In genomic region chr1:41806472-41807155, GRCh38 we compare ENCODE assay signal across 13 cellular contexts.
DNase-seq lines count a peak whose midpoint lies in the region; ATAC-seq, FAIRE-seq and TF ChIP-seq lines count a peak whose summit lies in the region.
"Had no signal": no experiment of that assay in that cellular context is flagged by ENCODE, and none has a peak within 500 bp of the region (broad histone marks: within the 10 kb centered on the region; RNA-seq: fewer than 3 reads in every experiment).

No MANE protein-coding gene starts in this region.

- H3K9ac ChIP-seq in OCI-LY3 (ENCODE audit: low read length): peak overlapping the region; percentile 87

- H3K36me3 ChIP-seq in OCI-LY3 (replicated peaks; ENCODE audit: low read depth, low read length): no peaks in the 10 kb centered on the region
- no peaks in the 10 kb centered on the region for H3K36me3 ChIP-seq in pancreas

- peaks cover 61% of the 10 kb centered on the region for H3K79me2 ChIP-seq in OCI-LY3 (ENCODE audit: low read length)

- ATAC-seq in pancreas: no peak
- no peak for ATAC-seq in GM18907 (IDR thresholded peaks at IDR 0.05; ENCODE audit: unreplicated experiment)
- no peak for ATAC-seq in GM21825 (IDR thresholded peaks at IDR 0.05; ENCODE audit: unreplicated experiment)

- H2AFZ ChIP-seq in OCI-LY3 (ENCODE audit: low read depth, low read length): no peak overlapping the region

- DNase-seq in GM10266 (ENCODE audit: extremely low spot score): peak; percentile 24
- DNase-seq in activated T-helper 2 cell treated with anti-CD3 and anti-CD28 coated beads, Interferon-gamma antibody, Interleukin-2, Interleukin-4, amounts not matched to agents 10 μg/mL and 5 μg/mL and 100 μg/mL, durations not matched to agents 14 hours and 24 hours and 36 hours (ENCODE audit: low spot score): peak; percentile 44
- DNase-seq in stimulated activated CD4-positive, alpha-beta T cell treated with anti-CD3 and anti-CD28 coated beads, Interleukin-4, amount 100 ng/mL, for 1 hour: peak; percentile 71
- no peak for DNase-seq in pancreas
- DNase-seq in CD14-positive monocyte (ENCODE audit: low spot score): no peak
- DNase-seq: Calu3, NCI-H1105, SIG-M5 had no signal

- peaks cover 4% of the 10 kb centered on the region for H3K36me3 Mint-ChIP-seq in activated T-helper 2 cell treated with anti-CD3 and anti-CD28 coated beads, Interferon-gamma antibody, Interleukin-2, Interleukin-4, amounts not matched to agents 10 μg/mL and 5 μg/mL and 100 μg/mL, durations not matched to agents 14 hours and 24 hours and 36 hours (ENCODE audit: low read depth)
- H3K36me3 Mint-ChIP-seq in CD14-positive monocyte: peaks cover 0 to 3% of the 10 kb centered on the region in 2 donors

- H3K27me3 ChIP-seq in OCI-LY3 (ENCODE audit: low read depth, low read length): no peaks in the 10 kb centered on the region
- no peaks in the 10 kb centered on the region for H3K27me3 ChIP-seq in pancreas

- intact Hi-C loops in activated T-helper 2 cell treated with anti-CD3 and anti-CD28 coated beads, Interferon-gamma antibody, Interleukin-2, Interleukin-4, amounts not matched to agents 10 μg/mL and 5 μg/mL and 100 μg/mL, durations not matched to agents 14 hours and 24 hours and 36 hours (cut with micrococcal nuclease): loop anchor here (2.0 kb wide), 1 partner anchor 68 kb away; no protein-coding TSS in a partner anchor
- intact Hi-C loops in pancreas (cut with DNase I): no loop called here
- intact Hi-C loops in CD14-positive monocyte (cut with micrococcal nuclease): loop anchor here in 1 of 2 donors (10.0 kb wide), 1 partner anchor 228 kb away; no protein-coding TSS in a partner anchor

- no peak for TF ChIP-seq CTCF in GM10266 (IDR thresholded peaks at IDR 0.05; ENCODE audit: control insufficient read depth, insufficient read depth, low read depth, missing control alignments)
- TF ChIP-seq CTCF in OCI-LY3 (IDR thresholded peaks at IDR 0.05; ENCODE audit: low read depth, low read length): no peak
- TF ChIP-seq CTCF in pancreas (IDR thresholded peaks at IDR 0.05): no peak
- TF ChIP-seq CTCF in CD14-positive monocyte (IDR thresholded peaks at IDR 0.05): no peak

- H3K4me3 ChIP-seq in OCI-LY3 (ENCODE audit: low read length): peak overlapping the region; percentile 68
- H3K4me3 ChIP-seq in pancreas: no peak overlapping the region
- H3K4me3 ChIP-seq: smooth muscle cell had no signal

- no peaks in the 10 kb centered on the region for H4K20me1 ChIP-seq in OCI-LY3 (ENCODE audit: insufficient read depth, low read length)

- H3K4me2 ChIP-seq in OCI-LY3 (ENCODE audit: low read length): peak overlapping the region; percentile 88
- H3K4me2 ChIP-seq: smooth muscle cell had no signal

- FAIRE-seq in pancreas (lab: Jason Lieb, UNC): no peak
- FAIRE-seq: astrocyte had no signal

- H3K4me1 ChIP-seq in OCI-LY3 (ENCODE audit: low read length): peaks cover 100% of the 10 kb centered on the region
- H3K4me1 ChIP-seq in pancreas: no peaks in the 10 kb centered on the region

- WGBS in pancreas, 2 donors: 88 to 90% methylated on average over 17 of the region's 17 CpGs

- peaks cover 84% of the 10 kb centered on the region for H3K4me1 Mint-ChIP-seq in activated T-helper 2 cell treated with anti-CD3 and anti-CD28 coated beads, Interferon-gamma antibody, Interleukin-2, Interleukin-4, amounts not matched to agents 10 μg/mL and 5 μg/mL and 100 μg/mL, durations not matched to agents 14 hours and 24 hours and 36 hours (ENCODE audit: low read depth)
- H3K4me1 Mint-ChIP-seq in CD14-positive monocyte: peaks cover 78% of the 10 kb centered on the region

- peak overlapping the region; percentile 62 for H3K27ac Mint-ChIP-seq in activated T-helper 2 cell treated with anti-CD3 and anti-CD28 coated beads, Interferon-gamma antibody, Interleukin-2, Interleukin-4, amounts not matched to agents 10 μg/mL and 5 μg/mL and 100 μg/mL, durations not matched to agents 14 hours and 24 hours and 36 hours
- peak overlapping the region in 1 of 7 donors; percentile 15 for H3K27ac Mint-ChIP-seq in CD14-positive monocyte

- H3K27ac ChIP-seq in OCI-LY3 (ENCODE audit: low read length): peak overlapping the region; percentile 100
- no peak overlapping the region for H3K27ac ChIP-seq in pancreas

- H3K27me3 Mint-ChIP-seq in activated T-helper 2 cell treated with anti-CD3 and anti-CD28 coated beads, Interferon-gamma antibody, Interleukin-2, Interleukin-4, amounts not matched to agents 10 μg/mL and 5 μg/mL and 100 μg/mL, durations not matched to agents 14 hours and 24 hours and 36 hours (ENCODE audit: low read depth): no peaks in the 10 kb centered on the region
- H3K27me3 Mint-ChIP-seq in CD14-positive monocyte (ENCODE audit: low read depth in 3 of 3): no peaks in the 10 kb centered on the region

- no peaks in the 10 kb centered on the region for H3K9me3 Mint-ChIP-seq in activated T-helper 2 cell treated with anti-CD3 and anti-CD28 coated beads, Interferon-gamma antibody, Interleukin-2, Interleukin-4, amounts not matched to agents 10 μg/mL and 5 μg/mL and 100 μg/mL, durations not matched to agents 14 hours and 24 hours and 36 hours
- no peaks in the 10 kb centered on the region for H3K9me3 Mint-ChIP-seq in CD14-positive monocyte

- H3K4me3 Mint-ChIP-seq in activated T-helper 2 cell treated with anti-CD3 and anti-CD28 coated beads, Interferon-gamma antibody, Interleukin-2, Interleukin-4, amounts not matched to agents 10 μg/mL and 5 μg/mL and 100 μg/mL, durations not matched to agents 14 hours and 24 hours and 36 hours (ENCODE audit: low read depth): peak overlapping the region; percentile 59
- H3K4me3 Mint-ChIP-seq in CD14-positive monocyte: no peak overlapping the region

- H3K9me3 ChIP-seq in OCI-LY3 (ENCODE audit: insufficient read depth, low read length) (no peaks in the 10 kb centered on the region), pancreas (no peaks in the 10 kb centered on the region)

Comparison
In these comparisons a context has a peak if more than half of its experiments do, and no peak if none do; other contexts are left out.
1. DNase-seq: peak in GM10266 (single experiment), activated T-helper 2 cell treated with anti-CD3 and anti-CD28 coated beads, Interferon-gamma antibody, Interleukin-2, Interleukin-4, amounts not matched to agents 10 μg/mL and 5 μg/mL and 100 μg/mL, durations not matched to agents 14 hours and 24 hours and 36 hours (single experiment) and stimulated activated CD4-positive, alpha-beta T cell treated with anti-CD3 and anti-CD28 coated beads, Interleukin-4, amount 100 ng/mL, for 1 hour (single experiment); none in pancreas (0 of 6) and CD14-positive monocyte (single experiment).